In genomic region chr2:218323526-218324472, GRCh38 we compare ENCODE assay signal across 8 cellular contexts. TPM values are rescaled to one million over a fixed set of nuclear protein-coding genes. Genes with fewer than 3 reads are reported as not detected.
A peak's percentile ranks its signal among the peaks of the same experiment; 100 is the strongest.
DNase-seq lines count a peak whose midpoint lies in the region; ATAC-seq and TF ChIP-seq lines count a peak whose summit lies in the region.

No MANE protein-coding gene starts in this region.

- H3K9ac ChIP-seq in MM.1S (ENCODE audit: low read length): no peak overlapping the region; the same call in 1 of the 2 replicates

- no peak for TF ChIP-seq CTCF in MM.1S (IDR thresholded peaks at IDR 0.05; ENCODE audit: low read length)
- no peak for TF ChIP-seq CTCF in adrenal gland (IDR thresholded peaks at IDR 0.05)

- peak overlapping the region; percentile 74 for H2AFZ ChIP-seq in MM.1S (ENCODE audit: low read length)

- WGBS in adrenal gland, 4 donors: 6 to 10% (median 10%) methylated on average over 19 to 24 of the region's 24 CpGs

- ATAC-seq in HG03457 (IDR thresholded peaks at IDR 0.05; ENCODE audit: unreplicated experiment) (no peak), HG03442 (IDR thresholded peaks at IDR 0.05; ENCODE audit: unreplicated experiment) (no peak)

- TF ChIP-seq POLR2A in adrenal gland (IDR thresholded peaks at IDR 0.05): no peak

- no peaks in the 10 kb centered on the region for H3K9me2 ChIP-seq in MM.1S (replicated peaks; ENCODE audit: insufficient read depth, low read length)

- H3K4me1 ChIP-seq in MM.1S (ENCODE audit: low read length) (no peaks in the 10 kb centered on the region), adrenal gland (replicated peaks in 1 of 2) (peaks cover 6 to 22% of the 10 kb centered on the region in 2 donors)

- intact Hi-C loops in adrenal gland (cut with DNase I): no loop called here

- no peak overlapping the region for H3K27ac ChIP-seq in MM.1S (ENCODE audit: low read length)
- H3K27ac ChIP-seq in adrenal gland: peak overlapping the region; percentile 8 to 94 (median 63)

- in situ Hi-C loops in G401 (cut with HindIII; ENCODE audit: low sequenced_read_pairs): no loop called here

- no peaks in the 10 kb centered on the region for H4K20me1 ChIP-seq in MM.1S (ENCODE audit: insufficient read depth, low read length)

- H3K36me3 ChIP-seq in MM.1S (replicated peaks; ENCODE audit: insufficient read depth, low read length): no peaks in the 10 kb centered on the region
- no peaks in the 10 kb centered on the region for H3K36me3 ChIP-seq in adrenal gland (replicated peaks in 1 of 2)

- H3K79me2 ChIP-seq in MM.1S (ENCODE audit: low read length): no peaks in the 10 kb centered on the region

- H3K27me3 ChIP-seq in MM.1S (replicated peaks; ENCODE audit: insufficient read depth, low read length): no peaks in the 10 kb centered on the region
- no peaks in the 10 kb centered on the region for H3K27me3 ChIP-seq in adrenal gland

- peak overlapping the region; percentile 79 for H3K4me2 ChIP-seq in MM.1S (ENCODE audit: low read depth, low read length)

- peak overlapping the region; percentile 66 for H3K4me3 ChIP-seq in MM.1S (ENCODE audit: low read length)
- peak overlapping the region in 3 of 4 donors; percentile 2 to 72 (median 40) for H3K4me3 ChIP-seq in adrenal gland
- peak overlapping the region; percentile 72 for H3K4me3 ChIP-seq in iPS-11a (ENCODE audit: low read depth, low read length)
- H3K4me3 ChIP-seq in skeletal muscle cell (ENCODE audit: low read depth, low read length): peak overlapping the region; percentile 61

- no peaks in the 10 kb centered on the region for H3K9me3 ChIP-seq in MM.1S (replicated peaks; ENCODE audit: insufficient read depth, low read length)
- H3K9me3 ChIP-seq in adrenal gland (replicated peaks in 1 of 3): no peaks in the 10 kb centered on the region

- peak; percentile 54 for DNase-seq in G401 (ENCODE audit: low spot score)
- no peak for DNase-seq in MM.1S
- peak; percentile 29 to 77 (median 54) for DNase-seq in adrenal gland
- DNase-seq in skeletal muscle cell (ENCODE audit: low read depth): no peak
- DNase-seq in hippocampal formation (lab: John Stamatoyannopoulos, UW): no peak

- H3F3A ChIP-seq in MM.1S (ENCODE audit: insufficient read depth, low read length): 0 out of 2 replicates have a peak, but pooled peaks cover 3% of the 10 kb centered on the region

RNA-seq across cellular contexts. Expression of gene TMBIM1, which starts 31.5 kb away (rescaled TPM):
- total RNA-seq in G401 (2014; rRNA removed; shearing (Covaris generic)): 83.7 and 100 TPM in 2 replicates
- 100 to 1,000 TPM; 185 to 293 (median 214) TPM for total RNA-seq in adrenal gland
- 100 to 1,000 TPM in 1 of 3 donors, 10 to 100 TPM in 2; 25.7 to 201 (median 63.8) TPM for polyA plus RNA-seq in adrenal gland

RNA-seq across cellular contexts. Expression of gene CATIP, which starts 32.9 kb away (rescaled TPM):
- total RNA-seq in G401 (2014; rRNA removed; shearing (Covaris generic)): 0.25 and 2.7 TPM in 2 replicates
- total RNA-seq in adrenal gland: 1 to 10 TPM in 1 of 8 donors, under 1 TPM in 3, not detected in 4; 0.46 to 3.2 (median 0.57) TPM
- polyA plus RNA-seq in adrenal gland: 1 to 10 TPM in 1 of 3 donors, under 1 TPM in 2; 0.11 to 2.4 (median 0.27) TPM

RNA-seq across cellular contexts. Expression of gene PNKD, which starts 53.5 kb away (rescaled TPM):
- 37.5 and 44.6 TPM in 2 replicates for total RNA-seq in G401 (2014; rRNA removed; shearing (Covaris generic))
- 100 to 1,000 TPM in 3 of 8 donors, 10 to 100 TPM in 5; 48.8 to 118 (median 87.4) TPM for total RNA-seq in adrenal gland
- polyA plus RNA-seq in adrenal gland: 100 to 1,000 TPM in 2 of 3 donors, 10 to 100 TPM in 1; 56.9 to 181 (median 139) TPM

RNA-seq across cellular contexts. Expression of gene AAMP, which starts 53.9 kb away (rescaled TPM):
- 128 and 217 TPM in 2 replicates for total RNA-seq in G401 (2014; rRNA removed; shearing (Covaris generic))
- 100 to 1,000 TPM in 5 of 8 donors, 10 to 100 TPM in 3; 84.9 to 314 (median 110) TPM for total RNA-seq in adrenal gland
- 100 to 1,000 TPM in 1 of 3 donors, 10 to 100 TPM in 2; 54.8 to 129 (median 89.0) TPM for polyA plus RNA-seq in adrenal gland

RNA-seq across cellular contexts. Expression of gene SLC11A1, which starts 58.3 kb away (rescaled TPM):
- 0.12 and 0.27 TPM in 2 replicates for total RNA-seq in G401 (2014; rRNA removed; shearing (Covaris generic))
- 10 to 100 TPM in 7 of 8 donors, 1 to 10 TPM in 1; 6.2 to 83.6 (median 40.0) TPM for total RNA-seq in adrenal gland
- polyA plus RNA-seq in adrenal gland: 10 to 100 TPM in 2 of 3 donors, 1 to 10 TPM in 1; 6.3 to 89.9 (median 31.8) TPM

Comparison
In these comparisons a context has a peak if more than half of its experiments do, and no peak if none do; other contexts are left out.
1. DNase-seq: peak in G401 (single experiment) and adrenal gland (7 of 7); none in MM.1S (single experiment), skeletal muscle cell (single experiment) and hippocampal formation (0 of 2).
2. Peak in every context shown above with its lines, with median percentiles within 50 percentile points of each other: H3K4me3 ChIP-seq.